Comparison of ENCODE assay signal across 8 cellular contexts in the genomic region with DNA sequence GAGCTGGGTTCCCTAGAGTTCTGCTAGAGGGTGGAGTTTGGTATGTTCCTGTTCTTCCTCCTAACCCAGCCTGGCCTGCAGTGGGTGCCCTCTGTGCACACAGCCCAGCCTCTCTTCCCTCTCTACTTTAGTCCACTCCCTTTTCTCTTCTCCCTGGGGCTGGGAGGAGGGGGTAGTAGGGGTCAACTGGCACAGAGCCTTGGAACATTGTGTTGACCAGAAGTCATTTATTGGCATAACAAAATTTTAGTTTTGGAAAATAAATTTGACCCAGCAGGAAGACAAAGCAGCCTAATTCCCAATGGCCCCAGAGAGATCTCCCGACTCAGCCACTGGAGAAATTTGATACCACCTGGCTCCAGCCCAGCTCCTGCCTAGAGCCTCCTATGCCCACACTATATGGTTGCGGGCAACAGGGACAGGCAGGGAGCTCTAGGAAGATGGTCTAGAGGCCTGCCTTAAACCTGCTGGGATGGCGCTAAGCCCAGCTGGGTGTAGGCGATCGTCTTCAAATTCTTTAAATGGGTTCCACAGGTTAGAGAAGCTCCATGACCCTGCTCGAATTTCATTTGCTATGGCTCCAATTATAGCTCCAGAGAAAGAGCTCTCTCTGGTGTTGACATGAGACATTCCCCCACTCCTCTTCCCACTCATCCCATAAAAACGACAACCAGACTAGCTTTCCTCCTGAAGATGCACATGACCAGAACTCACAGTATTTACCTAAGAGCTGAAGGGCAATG. TPM values are rescaled to one million over a fixed set of nuclear protein-coding genes. Genes with fewer than 3 reads are reported as not detected.
A peak's percentile ranks its signal among the peaks of the same experiment; 100 is the strongest.
DNase-seq lines count a peak whose midpoint lies in the region; ATAC-seq lines count a peak whose summit lies in the region.

No MANE protein-coding gene starts in this region.

- no peaks in the 10 kb centered on the region for H3K27me3 Mint-ChIP-seq in activated CD8-positive, alpha-beta memory T cell treated with anti-CD3 and anti-CD28 coated beads, Interleukin-2, amount 10 ng/mL, durations not matched to agents 7 days and 5 days

- H3K4me1 Mint-ChIP-seq in activated CD8-positive, alpha-beta memory T cell treated with anti-CD3 and anti-CD28 coated beads, Interleukin-2, amount 10 ng/mL, durations not matched to agents 7 days and 5 days, result peaks cover 9% of the 10 kb centered on the region

- H3K9me3 Mint-ChIP-seq in activated CD8-positive, alpha-beta memory T cell treated with anti-CD3 and anti-CD28 coated beads, Interleukin-2, amount 10 ng/mL, durations not matched to agents 7 days and 5 days (ENCODE audit: low read depth), result no peaks in the 10 kb centered on the region

- H3K27ac ChIP-seq in esophagus (ENCODE audit: low read depth in 2 of 2, low read length in 1 of 2), result peak overlapping the region; percentile 86 to 93

- H3K4me1 ChIP-seq in esophagus (ENCODE audit: control insufficient read depth in 2 of 2, insufficient read depth in 2 of 2, low read length in 1 of 2), result peaks cover 0 to 5% of the 10 kb centered on the region in 2 donors

- ATAC-seq in activated CD8-positive, alpha-beta memory T cell treated with anti-CD3 and anti-CD28 coated beads, Interleukin-2, amount 10 ng/mL, durations not matched to agents 7 days and 5 days, result no peak
- ATAC-seq in HG02798 (IDR thresholded peaks at IDR 0.05; ENCODE audit: poor library complexity, unreplicated experiment), result no peak
- ATAC-seq in GM21526 (IDR thresholded peaks at IDR 0.05; ENCODE audit: low FRiP score, unreplicated experiment), result no peak

- H3K27me3 ChIP-seq in esophagus (ENCODE audit: control insufficient read depth in 1 of 2, insufficient read depth in 2 of 2, low read length in 2 of 2), result no peaks in the 10 kb centered on the region

- CTCF ChIA-PET in activated CD8-positive, alpha-beta memory T cell treated with anti-CD3 and anti-CD28 coated beads, Interleukin-2, amount 10 ng/mL, durations not matched to agents 7 days and 5 days (lab: Charles Lee), result interaction anchor here (0.8 to 1.5 kb wide), 3 partner anchors 9 to 11 kb away, joined by 3 to 4 read pairs (median 3); a partner anchor contains a TSS

- intact Hi-C loops in posterior vena cava (cut with DNase I), result loop anchor here in 1 of 2 donors (10.0 kb wide), 1 partner anchor 427 kb away; a partner anchor contains a TSS

- H3K36me3 Mint-ChIP-seq in activated CD8-positive, alpha-beta memory T cell treated with anti-CD3 and anti-CD28 coated beads, Interleukin-2, amount 10 ng/mL, durations not matched to agents 7 days and 5 days, result peaks cover 42% of the 10 kb centered on the region

- no peak overlapping the region for H3K27ac Mint-ChIP-seq in activated CD8-positive, alpha-beta memory T cell treated with anti-CD3 and anti-CD28 coated beads, Interleukin-2, amount 10 ng/mL, durations not matched to agents 7 days and 5 days

- peaks cover 29 to 51% of the 10 kb centered on the region in 2 donors for H3K36me3 ChIP-seq in esophagus (ENCODE audit: control insufficient read depth in 2 of 2, insufficient read depth in 2 of 2, low read length in 1 of 2)

- no peaks in the 10 kb centered on the region for H3K9me3 ChIP-seq in esophagus (ENCODE audit: control insufficient read depth in 2 of 2, insufficient read depth in 1 of 2, low read depth in 1 of 2, low read length in 1 of 2)

- 62 to 64% methylated on average over 7 of the region's 7 CpGs for WGBS in esophagus, 2 donors

- no peak overlapping the region for H3K4me3 Mint-ChIP-seq in activated CD8-positive, alpha-beta memory T cell treated with anti-CD3 and anti-CD28 coated beads, Interleukin-2, amount 10 ng/mL, durations not matched to agents 7 days and 5 days

- DNase-seq in DMS153 treated with DMSO at 0.1 percent for 48 hours (lab: John Stamatoyannopoulos, UW; ENCODE audit: unreplicated experiment), result peak; percentile 44
- peak; percentile 29 for DNase-seq in NCI-H446 treated with DMSO at 0.1 percent for 48 hours (lab: John Stamatoyannopoulos, UW)
- DNase-seq in posterior vena cava (ENCODE audit: low spot score), result peak; percentile 92
- no peak for DNase-seq in NOMO-1 treated with DMSO at 0.1 percent for 48 hours (lab: John Stamatoyannopoulos, UW; ENCODE audit: unreplicated experiment)
- no peak for DNase-seq in activated CD8-positive, alpha-beta memory T cell treated with anti-CD3 and anti-CD28 coated beads, Interleukin-2, amount 10 ng/mL, durations not matched to agents 7 days and 5 days

- H3K4me3 ChIP-seq in esophagus (ENCODE audit: low read depth in 1 of 2, low read length in 2 of 2), result no peak overlapping the region

RNA-seq across cellular contexts. Expression of a gene that starts 9.9 kb away (rescaled TPM):
- 10 to 100 TPM; 22.8 to 37.3 TPM for polyA plus RNA-seq in esophagus
- total RNA-seq in posterior vena cava, result 10 to 100 TPM; 41.9 to 48.6 TPM
- 100 to 1,000 TPM; 121 to 140 TPM for total RNA-seq in activated CD8-positive, alpha-beta memory T cell treated with anti-CD3 and anti-CD28 coated beads, Interleukin-2, amount 10 ng/mL, durations not matched to agents 7 days and 5 days

RNA-seq across cellular contexts. Expression of a gene that starts 10.5 kb away (rescaled TPM):
- polyA plus RNA-seq in esophagus, result 1 to 10 TPM; 5.9 to 6.6 TPM
- 10 to 100 TPM; 24.8 to 25.7 TPM for total RNA-seq in posterior vena cava
- total RNA-seq in activated CD8-positive, alpha-beta memory T cell treated with anti-CD3 and anti-CD28 coated beads, Interleukin-2, amount 10 ng/mL, durations not matched to agents 7 days and 5 days, result 10 to 100 TPM; 18.5 to 20.5 TPM

RNA-seq across cellular contexts. Expression of a gene that starts 22.8 kb away (rescaled TPM):
- 1,000 to 10,000 TPM in 1 of 2 donors, 100 to 1,000 TPM in 1; 469 to 1,217 TPM for polyA plus RNA-seq in esophagus
- 1,000 to 10,000 TPM; 5,409 to 9,264 TPM for total RNA-seq in posterior vena cava
- 1 to 10 TPM; 2.3 to 2.7 TPM for total RNA-seq in activated CD8-positive, alpha-beta memory T cell treated with anti-CD3 and anti-CD28 coated beads, Interleukin-2, amount 10 ng/mL, durations not matched to agents 7 days and 5 days

RNA-seq across cellular contexts. Expression of a gene that starts 43.4 kb away (rescaled TPM):
- 10 to 100 TPM in 1 of 2 donors, 1 to 10 TPM in 1; 8.3 to 11.3 TPM for polyA plus RNA-seq in esophagus
- 10 to 100 TPM; 39.2 to 49.5 TPM for total RNA-seq in posterior vena cava
- 10 to 100 TPM; 18.9 to 21.3 TPM for total RNA-seq in activated CD8-positive, alpha-beta memory T cell treated with anti-CD3 and anti-CD28 coated beads, Interleukin-2, amount 10 ng/mL, durations not matched to agents 7 days and 5 days

Comparison
In these comparisons a context has a peak if more than half of its experiments do, and no peak if none do; other contexts are left out.
1. DNase-seq: peak in DMS153 treated with DMSO at 0.1 percent for 48 hours (single experiment), NCI-H446 treated with DMSO at 0.1 percent for 48 hours (single experiment) and posterior vena cava (single experiment); none in NOMO-1 treated with DMSO at 0.1 percent for 48 hours (single experiment) and activated CD8-positive, alpha-beta memory T cell treated with anti-CD3 and anti-CD28 coated beads, Interleukin-2, amount 10 ng/mL, durations not matched to agents 7 days and 5 days (single experiment).
2. RNA of a gene that starts 22.8 kb away (total RNA-seq): 5,409 to 9,264 TPM in posterior vena cava; 2.3 to 2.7 TPM in activated CD8-positive, alpha-beta memory T cell treated with anti-CD3 and anti-CD28 coated beads, Interleukin-2, amount 10 ng/mL, durations not matched to agents 7 days and 5 days; every median in the first group is over 1,000 times any median in the second.